In genomic region chr4:99144070-99144469, GRCh38 we compare ENCODE assay signal across 16 cellular contexts. TPM values are rescaled to one million over a fixed set of nuclear protein-coding genes. Genes with fewer than 3 reads are reported as not detected.
A peak's percentile ranks its signal among the peaks of the same experiment; 100 is the strongest.
DNase-seq lines count a peak whose midpoint lies in the region; ATAC-seq and TF ChIP-seq lines count a peak whose summit lies in the region.
"Had no signal": no experiment of that assay in that cellular context is flagged by ENCODE, and none has a peak within 500 bp of the region (broad histone marks: within the 10 kb centered on the region; RNA-seq: fewer than 3 reads in every experiment).

ADH4 (minus strand) TSS chr4:99144297; CDS start chr4:99144222, 75 bp downstream.

- intact Hi-C loops in ascending aorta (cut with DNase I), result loop anchor here (5.0 kb wide), 1 partner anchor 948 kb away; no protein-coding TSS in a partner anchor

- H3K27me3 Mint-ChIP-seq in neural progenitor cell (ENCODE audit: insufficient read depth, low read depth), result no peaks in the 10 kb centered on the region
- H3K27me3 Mint-ChIP-seq: T-helper 17 cell had no signal

- no peaks in the 10 kb centered on the region for H3F3A ChIP-seq in neural progenitor cell (ENCODE audit: low read depth)

- H3K9me3 ChIP-seq in ascending aorta, result no peaks in the 10 kb centered on the region
- no peaks in the 10 kb centered on the region for H3K9me3 ChIP-seq in neural progenitor cell (ENCODE audit: low read depth)

- H3K4me2 ChIP-seq in neural progenitor cell, result no peak within 1 kb of the TSS

- DNase-seq in AML-193 (lab: John Stamatoyannopoulos, UW) (peak; percentile 22 to 53), ascending aorta (ENCODE audit: low spot score in 2 of 2) (no peak), fibroblast of pulmonary artery (ENCODE audit: low read depth) (peak; percentile 51), neural progenitor cell (ENCODE audit: low spot score) (peak; percentile 10), GM13976 (ENCODE audit: low spot score) (no peak), activated gamma-delta T cell treated with Interleukin-2 at 50 U/mL for 16 hours (no peak)
- DNase-seq: amygdala; CD8-positive, alpha-beta T cell; DMS79 treated with DMSO at 0.1 percent for 48 hours; NCI-H187 treated with DMSO at 0.1 percent for 48 hours; NCI-H446; T-helper 17 cell had no signal

- H3K4me1 ChIP-seq in ascending aorta (peaks cover 0 to 2% of the 10 kb centered on the region in 2 donors), neural progenitor cell (peaks cover 10% of the 10 kb centered on the region)

- ATAC-seq in HG03039 (IDR thresholded peaks at IDR 0.05; ENCODE audit: unreplicated experiment) (no peak), HG02840 (IDR thresholded peaks at IDR 0.05; ENCODE audit: low FRiP score, unreplicated experiment) (no peak)
- ATAC-seq: CD8-positive, alpha-beta T cell; T-helper 17 cell; WTC11 had no signal

- H2AFZ ChIP-seq in neural progenitor cell (replicated peaks), result peak within 1 kb of the TSS; percentile 48

- TF ChIP-seq CTCF in ascending aorta (IDR thresholded peaks at IDR 0.05) (no peak), fibroblast of pulmonary artery (IDR thresholded peaks at IDR 0.05; ENCODE audit: low read length, missing control alignments) (no peak), neural progenitor cell (IDR thresholded peaks at IDR 0.05) (no peak), GM13976 (IDR thresholded peaks at IDR 0.05; ENCODE audit: borderline replicate concordance, control extremely low read depth, extremely low read depth, insufficient read depth, missing control alignments) (no peak)

- no peaks in the 10 kb centered on the region for H3K36me3 Mint-ChIP-seq in neural progenitor cell
- H3K36me3 Mint-ChIP-seq: CD8-positive, alpha-beta T cell had no signal

- H3K4me3 Mint-ChIP-seq in neural progenitor cell, result no peak within 1 kb of the TSS
- H3K4me3 Mint-ChIP-seq: CD8-positive, alpha-beta T cell; T-helper 17 cell; WTC11 had no signal

- no peak within 1 kb of the TSS for H3K27ac Mint-ChIP-seq in neural progenitor cell
- H3K27ac Mint-ChIP-seq: CD8-positive, alpha-beta T cell; T-helper 17 cell; WTC11 had no signal

- no peaks in the 10 kb centered on the region for H4K20me1 ChIP-seq in neural progenitor cell (ENCODE audit: low read depth)

- H3K9me3 Mint-ChIP-seq in neural progenitor cell, result no peaks in the 10 kb centered on the region
- H3K9me3 Mint-ChIP-seq: CD8-positive, alpha-beta T cell had no signal

- H3K36me3 ChIP-seq in ascending aorta (no peaks in the 10 kb centered on the region), neural progenitor cell (no peaks in the 10 kb centered on the region)

- H3K27me3 ChIP-seq in ascending aorta, result no peaks in the 10 kb centered on the region
- H3K27me3 ChIP-seq in neural progenitor cell, result no peaks in the 10 kb centered on the region

- H3K4me3 ChIP-seq in ascending aorta, result no peak within 1 kb of the TSS
- H3K4me3 ChIP-seq in fibroblast of pulmonary artery (replicated peaks; ENCODE audit: low read depth, low read length), result no peak within 1 kb of the TSS
- no peak within 1 kb of the TSS for H3K4me3 ChIP-seq in neural progenitor cell

- H3K27ac ChIP-seq in ascending aorta, result peak within 1 kb of the TSS; percentile 27 to 35
- no peak within 1 kb of the TSS for H3K27ac ChIP-seq in neural progenitor cell

- in situ Hi-C loops in GM13976 (cut with MboI; ENCODE audit: low sequenced_read_pairs, unreplicated experiment), result no loop called here

- no peaks in the 10 kb centered on the region for H3K79me2 ChIP-seq in neural progenitor cell (ENCODE audit: low read depth)

- H3K4me1 Mint-ChIP-seq in neural progenitor cell, result peaks cover 2% of the 10 kb centered on the region

- H3K9ac ChIP-seq in neural progenitor cell, result no peak within 1 kb of the TSS

RNA-seq across cellular contexts. Expression of gene ADH4, which starts in this region (rescaled TPM):
- total RNA-seq in ascending aorta (0.96 TPM), neural progenitor cell (ENCODE audit: low replicate concordance) (not detected in 2 replicates)
- total RNA-seq: CD8-positive, alpha-beta T cell; M059J; T-helper 17 cell had no signal

Comparison
In these comparisons a context has a peak if more than half of its experiments do, and no peak if none do; other contexts are left out.
1. Peak in DNase-seq in neural progenitor cell; RNA of the gene not detected or under 1 TPM.
2. DNase-seq: peak in AML-193 (2 of 2) and fibroblast of pulmonary artery (single experiment); none in ascending aorta (0 of 2), GM13976 (single experiment) and activated gamma-delta T cell treated with Interleukin-2 at 50 U/mL for 16 hours (single experiment).